In genomic region chr20:41811456-41811855, GRCh38 we compare ENCODE assay signal across 24 cellular contexts.
"Had no signal": no experiment of that assay in that cellular context is flagged by ENCODE, and none has a peak within 500 bp of the region (broad histone marks: within the 10 kb centered on the region; RNA-seq: fewer than 3 reads in every experiment).

No MANE protein-coding gene starts in this region.

- H3K27me3 Mint-ChIP-seq: stimulated activated naive B cell treated with anti-CD40 and anti-IgM and Interleukin-4, amounts not matched to agents 10 μg/mL and 1 μg/mL and 100 μg/mL, for 72 hours; stimulated activated naive CD8-positive, alpha-beta T cell treated with anti-CD3 and anti-CD28 coated beads, Interleukin-15, amount 100 ng/mL, for 72 hours; stimulated activated naive CD8-positive, alpha-beta T cell treated with anti-CD3 and anti-CD28 coated beads, Interleukin-15, Interleukin-2, amounts not matched to agents 100 ng/mL and 50 ng/mL, for 24 hours; type B pancreatic cell had no signal

- DNase-seq: stimulated activated CD4-positive, alpha-beta T cell treated with anti-CD3 and anti-CD28 coated beads, Interleukin-2, amount 100 ng/mL, for 48 hours; stimulated activated CD4-positive, alpha-beta T cell treated with anti-CD3 and anti-CD28 coated beads, Interleukin-4, amount 100 ng/mL, for 1 hour; stimulated activated CD4-positive, alpha-beta T cell treated with anti-CD3 and anti-CD28 coated beads, Interleukin-4, amount 100 ng/mL, for 24 hours; stimulated activated CD4-positive, alpha-beta T cell treated with anti-CD3 and anti-CD28 coated beads, Interleukin-4, amount 100 ng/mL, for 4 hours; stimulated activated CD8-positive, alpha-beta memory T cell treated with anti-CD3 and anti-CD28 coated beads, Interleukin-4, amount 100 ng/mL, for 48 hours; stimulated activated naive B cell treated with anti-CD40 and anti-IgM and Interleukin-4, amounts not matched to agents 10 μg/mL and 1 μg/mL and 100 μg/mL, for 72 hours; stimulated activated naive CD4-positive, alpha-beta T cell; stimulated activated naive CD4-positive, alpha-beta T cell treated with Interleukin-2 at 50 U/mL for 16 hours; stimulated activated naive CD8-positive, alpha-beta T cell treated with anti-CD3 and anti-CD28 coated beads, Interleukin-15, amount 100 ng/mL, for 72 hours; stimulated activated naive CD8-positive, alpha-beta T cell treated with anti-CD3 and anti-CD28 coated beads, Interleukin-15, Interleukin-2, amounts not matched to agents 100 U/mL and 50 U/mL, for 24 hours; stomach; substantia nigra; testis; thyroid gland; tibial artery; transverse colon; trophoblast cell; upper lobe of left lung; upper lobe of right lung; uterus had no signal

- ATAC-seq: stimulated activated effector memory CD8-positive, alpha-beta T cell treated with anti-CD3 and anti-CD28 coated beads, Interleukin-12 subunit alpha, Interleukin-12 subunit beta, amount 100 ng/mL, for 72 hours; stimulated activated memory B cell treated with anti-CD40 and anti-IgM and Interleukin-4, amounts not matched to agents 10 μg/mL and 1 μg/mL and 100 μg/mL, for 72 hours; stimulated activated naive B cell treated with anti-CD40 and anti-IgM and Interleukin-4, amounts not matched to agents 10 μg/mL and 1 μg/mL and 100 μg/mL, for 72 hours; stimulated activated naive CD8-positive, alpha-beta T cell treated with anti-CD3 and anti-CD28 coated beads, Interleukin-15, amount 100 ng/mL, for 72 hours; stimulated activated naive CD8-positive, alpha-beta T cell treated with anti-CD3 and anti-CD28 coated beads, Interleukin-15, Interleukin-2, amounts not matched to agents 100 U/mL and 50 U/mL, for 24 hours; upper lobe of right lung had no signal

- H3K4me3 Mint-ChIP-seq: stimulated activated effector memory CD8-positive, alpha-beta T cell treated with anti-CD3 and anti-CD28 coated beads, Interleukin-12 subunit alpha, Interleukin-12 subunit beta, amount 100 ng/mL, for 72 hours; stimulated activated memory B cell treated with anti-CD40 and anti-IgM and Interleukin-4, amounts not matched to agents 10 μg/mL and 1 μg/mL and 100 μg/mL, for 72 hours; stimulated activated naive B cell treated with anti-CD40 and anti-IgM and Interleukin-4, amounts not matched to agents 10 μg/mL and 1 μg/mL and 100 μg/mL, for 72 hours; stimulated activated naive CD8-positive, alpha-beta T cell treated with anti-CD3 and anti-CD28 coated beads, Interleukin-15, amount 100 ng/mL, for 72 hours; stimulated activated naive CD8-positive, alpha-beta T cell treated with anti-CD3 and anti-CD28 coated beads, Interleukin-15, Interleukin-2, amounts not matched to agents 100 ng/mL and 50 ng/mL, for 24 hours; type B pancreatic cell had no signal

- H3K36me3 Mint-ChIP-seq: stimulated activated effector memory CD8-positive, alpha-beta T cell treated with anti-CD3 and anti-CD28 coated beads, Interleukin-12 subunit alpha, Interleukin-12 subunit beta, amount 100 ng/mL, for 72 hours; stimulated activated memory B cell treated with anti-CD40 and anti-IgM and Interleukin-4, amounts not matched to agents 10 μg/mL and 1 μg/mL and 100 μg/mL, for 72 hours; stimulated activated naive B cell treated with anti-CD40 and anti-IgM and Interleukin-4, amounts not matched to agents 10 μg/mL and 1 μg/mL and 100 μg/mL, for 72 hours; type B pancreatic cell had no signal

- H3K27ac Mint-ChIP-seq: stimulated activated effector memory CD8-positive, alpha-beta T cell treated with anti-CD3 and anti-CD28 coated beads, Interleukin-12 subunit alpha, Interleukin-12 subunit beta, amount 100 ng/mL, for 72 hours; stimulated activated memory B cell treated with anti-CD40 and anti-IgM and Interleukin-4, amounts not matched to agents 10 μg/mL and 1 μg/mL and 100 μg/mL, for 72 hours; stimulated activated naive B cell treated with anti-CD40 and anti-IgM and Interleukin-4, amounts not matched to agents 10 μg/mL and 1 μg/mL and 100 μg/mL, for 72 hours; stimulated activated naive CD8-positive, alpha-beta T cell treated with anti-CD3 and anti-CD28 coated beads, Interleukin-15, amount 100 ng/mL, for 72 hours; stimulated activated naive CD8-positive, alpha-beta T cell treated with anti-CD3 and anti-CD28 coated beads, Interleukin-15, Interleukin-2, amounts not matched to agents 100 ng/mL and 50 ng/mL, for 24 hours; type B pancreatic cell had no signal

- H3K4me1 Mint-ChIP-seq: stimulated activated effector memory CD8-positive, alpha-beta T cell treated with anti-CD3 and anti-CD28 coated beads, Interleukin-12 subunit alpha, Interleukin-12 subunit beta, amount 100 ng/mL, for 72 hours; stimulated activated memory B cell treated with anti-CD40 and anti-IgM and Interleukin-4, amounts not matched to agents 10 μg/mL and 1 μg/mL and 100 μg/mL, for 72 hours; stimulated activated naive B cell treated with anti-CD40 and anti-IgM and Interleukin-4, amounts not matched to agents 10 μg/mL and 1 μg/mL and 100 μg/mL, for 72 hours; stimulated activated naive CD8-positive, alpha-beta T cell treated with anti-CD3 and anti-CD28 coated beads, Interleukin-15, amount 100 ng/mL, for 72 hours had no signal
